22 cellular contexts compared by ENCODE assay signal in the genomic region with DNA sequence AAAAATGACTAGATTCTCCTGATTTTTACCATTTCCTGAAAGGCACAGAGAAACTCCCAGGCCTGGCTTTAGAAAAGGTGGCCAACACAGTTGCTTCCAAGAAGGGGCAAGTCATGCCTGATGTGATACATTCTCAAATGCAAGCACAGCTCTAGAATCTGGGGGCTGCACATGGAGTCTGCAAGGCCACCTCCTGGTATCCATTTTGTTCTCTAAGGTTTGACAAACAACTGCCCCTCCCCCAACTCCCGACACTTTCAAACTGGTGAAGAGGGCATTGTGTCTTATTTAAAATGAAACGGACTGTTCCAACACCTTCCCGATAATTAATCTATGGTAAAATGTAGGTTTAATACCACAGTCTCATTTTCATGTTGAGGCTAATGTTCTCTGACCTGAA.
"Had no signal": no experiment of that assay in that cellular context is flagged by ENCODE, and none has a peak within 500 bp of the region (broad histone marks: within the 10 kb centered on the region; RNA-seq: fewer than 3 reads in every experiment).

No MANE protein-coding gene starts in this region.

- H3K4me1 ChIP-seq: thyroid gland had no signal

- H3K27ac ChIP-seq: dorsolateral prefrontal cortex, epithelial cell of prostate, thyroid gland had no signal

- H3K4me3 ChIP-seq: dorsolateral prefrontal cortex, thyroid gland had no signal

- ATAC-seq: activated CD4-positive, CD25-positive, alpha-beta regulatory T cell treated with anti-CD3 and anti-CD28 coated beads, Interleukin-2, amount 50 U/mL, for 24 hours; activated naive CD8-positive, alpha-beta T cell treated with anti-CD3 and anti-CD28 coated beads, Interleukin-2, amount 50 U/mL, for 24 hours; activated T-cell treated with anti-CD3 and anti-CD28 coated beads, Interleukin-2, amount 50 U/mL, for 4 hours; natural killer cell had no signal

- DNase-seq: activated CD4-positive, alpha-beta T cell treated with anti-CD3 and anti-CD28 coated beads, Interleukin-2, amount 50 U/mL, for 1 hour; activated CD8-positive, alpha-beta memory T cell treated with anti-CD3 and anti-CD28 coated beads, Interleukin-2, amount 50 U/mL, for 4 hours; activated naive CD4-positive, alpha-beta T cell treated with anti-CD3 and anti-CD28 coated beads, Interleukin-2, amount 10 ng/mL, durations not matched to agents 7 days and 5 days; activated naive CD8-positive, alpha-beta T cell treated with anti-CD3 and anti-CD28 coated beads, Interleukin-2, amount 50 U/mL, for 24 hours; activated T-cell treated with anti-CD3 and anti-CD28 coated beads, Interleukin-2, amount 50 U/mL, for 4 hours; aorta; brain microvascular endothelial cell; central memory CD4-positive, alpha-beta T cell; dorsolateral prefrontal cortex; foreskin fibroblast; immature natural killer cell; kidney glomerular epithelial cell; natural killer cell; nucleus accumbens; posterior cingulate gyrus; stimulated activated CD4-positive, alpha-beta T cell treated with anti-CD3 and anti-CD28 coated beads, Interleukin-1b, Interleukin-23, amount 100 ng/mL, for 48 hours; stimulated activated CD8-positive, alpha-beta memory T cell treated with anti-CD3 and anti-CD28 coated beads, Interleukin-4, amount 100 ng/mL, for 48 hours; stimulated activated naive CD4-positive, alpha-beta T cell; T-helper 1 cell; thyroid gland had no signal

- H3K27me3 ChIP-seq: brain microvascular endothelial cell, thyroid gland had no signal

- H3K36me3 ChIP-seq: brain microvascular endothelial cell, thyroid gland had no signal

- H3K9me3 ChIP-seq: thyroid gland had no signal
